In the genomic region with DNA sequence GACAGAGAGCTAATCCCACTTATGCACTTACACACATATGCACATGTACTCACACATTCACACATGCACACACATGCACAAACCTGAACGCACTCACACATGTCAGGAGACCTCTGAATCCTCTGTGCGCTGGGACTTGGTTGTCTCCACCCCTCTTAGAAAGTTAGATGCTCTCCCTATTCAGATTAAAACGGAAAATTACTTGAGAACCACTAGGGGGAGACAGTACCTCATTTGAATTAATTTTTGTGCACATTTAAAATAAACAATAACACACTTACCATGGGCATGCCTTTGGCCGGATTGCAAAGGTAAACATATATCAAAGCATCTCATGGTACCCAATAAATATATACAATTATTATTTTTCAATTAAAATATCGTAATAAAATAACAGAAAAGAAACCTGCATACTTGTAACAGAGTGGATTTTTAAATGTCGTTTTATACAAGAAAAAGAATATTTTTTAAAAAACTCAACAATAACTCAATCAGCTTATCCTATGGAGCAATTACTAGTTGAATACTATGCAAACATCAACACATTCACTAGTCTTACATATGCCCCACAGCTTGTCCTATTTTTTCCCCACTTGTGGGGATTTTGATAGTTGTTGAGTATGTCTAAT, we compare ENCODE assay signal across 10 cellular contexts. TPM values are rescaled to one million over a fixed set of nuclear protein-coding genes. Genes with fewer than 3 reads are reported as not detected.
DNase-seq lines count a peak whose midpoint lies in the region; ATAC-seq, FAIRE-seq and TF ChIP-seq lines count a peak whose summit lies in the region.
"Had no signal": no experiment of that assay in that cellular context is flagged by ENCODE, and none has a peak within 500 bp of the region (broad histone marks: within the 10 kb centered on the region; RNA-seq: fewer than 3 reads in every experiment).

No MANE protein-coding gene starts in this region.

- peaks cover 6% of the 10 kb centered on the region for H3K27me3 ChIP-seq in adipocyte (replicated peaks; ENCODE audit: control insufficient read depth, insufficient read depth, low read length)
- peaks cover 4% of the 10 kb centered on the region for H3K27me3 ChIP-seq in lower lobe of right lung (ENCODE audit: low read depth)

- H3K4me3 ChIP-seq in adipocyte (ENCODE audit: low read length) (no peak overlapping the region), lower lobe of right lung (no peak overlapping the region)

- H3K36me3 ChIP-seq in adipocyte (ENCODE audit: control insufficient read depth, insufficient read depth, low read length, severe bottlenecking) (no peaks in the 10 kb centered on the region), lower lobe of right lung (no peaks in the 10 kb centered on the region)

- H3K9me3 ChIP-seq in adipocyte (ENCODE audit: control insufficient read depth, low read length): no peaks in the 10 kb centered on the region
- no peaks in the 10 kb centered on the region for H3K9me3 ChIP-seq in lower lobe of right lung

- peak; percentile 92 for FAIRE-seq in G401.6 (lab: Jason Lieb, UNC)

- peak; percentile 26 for DNase-seq in LHCN-M2 (ENCODE audit: low read depth)
- peak; percentile 38 for DNase-seq in adipocyte (ENCODE audit: low read depth)
- no peak for DNase-seq in lower lobe of right lung
- no peak for DNase-seq in COR-L47 (lab: John Stamatoyannopoulos, UW)
- DNase-seq in Right ventricle myocardium superior: no peak
- DNase-seq in COLO668 (lab: John Stamatoyannopoulos, UW; ENCODE audit: unreplicated experiment): no peak

- no peak overlapping the region for H3K27ac ChIP-seq in lower lobe of right lung

- no peak overlapping the region for H3K9ac ChIP-seq in adipocyte (ENCODE audit: low read length)

- ATAC-seq in lower lobe of right lung (no peak), HG03378 (IDR thresholded peaks at IDR 0.05; ENCODE audit: unreplicated experiment) (no peak), Right ventricle myocardium superior (ENCODE audit: poor library complexity) (no peak)

- intact Hi-C loops in lower lobe of right lung (cut with DNase I): no loop called here
- intact Hi-C loops in Right ventricle myocardium superior (cut with DNase I): no loop called here

- H3K4me1 ChIP-seq in adipocyte (ENCODE audit: control insufficient read depth, insufficient read depth, low read length): no peaks in the 10 kb centered on the region
- no peaks in the 10 kb centered on the region for H3K4me1 ChIP-seq in lower lobe of right lung

- peak; percentile 60 for TF ChIP-seq CTCF in lower lobe of right lung (IDR thresholded peaks at IDR 0.05)

RNA-seq across cellular contexts. Expression of a gene that starts 9.5 kb away (rescaled TPM):
- total RNA-seq in LHCN-M2 (2014; rRNA removed) (not detected in 2 replicates), lower lobe of right lung (43.7 TPM), Right ventricle myocardium superior (3.8 TPM)
- polyA plus RNA-seq in LHCN-M2 (2012): not detected
- total RNA-seq: renal cortical epithelial cell; T-helper 1 cell treated with Interleukin-12 subunit alpha and Interleukin-12 subunit beta and Interleukin-4 antibody, amounts not matched to agents 30 ng/mL and 1 ng/mL, for 36 hours had no signal

RNA-seq across cellular contexts. Expression of a gene that starts 23.0 kb away (rescaled TPM):
- total RNA-seq in LHCN-M2 (2014; rRNA removed) (not detected in 2 replicates), lower lobe of right lung (43.3 TPM), Right ventricle myocardium superior (1.7 TPM)
- not detected for polyA plus RNA-seq in LHCN-M2 (2012)
- total RNA-seq: renal cortical epithelial cell; T-helper 1 cell treated with Interleukin-12 subunit alpha and Interleukin-12 subunit beta and Interleukin-4 antibody, amounts not matched to agents 30 ng/mL and 1 ng/mL, for 36 hours had no signal

RNA-seq across cellular contexts. Expression of a gene that starts 59.9 kb away (rescaled TPM):
- total RNA-seq in LHCN-M2 (2014; rRNA removed): not detected in 2 replicates
- polyA plus RNA-seq in LHCN-M2 (2012): not detected
- 7.6 TPM for total RNA-seq in lower lobe of right lung
- total RNA-seq in Right ventricle myocardium superior: 0.48 TPM
- total RNA-seq: renal cortical epithelial cell; T-helper 1 cell treated with Interleukin-12 subunit alpha and Interleukin-12 subunit beta and Interleukin-4 antibody, amounts not matched to agents 30 ng/mL and 1 ng/mL, for 36 hours had no signal

Comparison
In these comparisons a context has a peak if more than half of its experiments do, and no peak if none do; other contexts are left out.
1. DNase-seq: peak in LHCN-M2 (single experiment) and adipocyte (single experiment); none in lower lobe of right lung (single experiment), COR-L47 (single experiment), Right ventricle myocardium superior (single experiment) and COLO668 (single experiment).
2. RNA of a gene that starts 23.0 kb away (total RNA-seq): 43.3 TPM in lower lobe of right lung (single experiment); 1.7 TPM in Right ventricle myocardium superior (single experiment) and not detected in LHCN-M2; every median in the first group is over 10 times any median in the second.